1 cellular context compared by ENCODE assay signal in the genomic region with DNA sequence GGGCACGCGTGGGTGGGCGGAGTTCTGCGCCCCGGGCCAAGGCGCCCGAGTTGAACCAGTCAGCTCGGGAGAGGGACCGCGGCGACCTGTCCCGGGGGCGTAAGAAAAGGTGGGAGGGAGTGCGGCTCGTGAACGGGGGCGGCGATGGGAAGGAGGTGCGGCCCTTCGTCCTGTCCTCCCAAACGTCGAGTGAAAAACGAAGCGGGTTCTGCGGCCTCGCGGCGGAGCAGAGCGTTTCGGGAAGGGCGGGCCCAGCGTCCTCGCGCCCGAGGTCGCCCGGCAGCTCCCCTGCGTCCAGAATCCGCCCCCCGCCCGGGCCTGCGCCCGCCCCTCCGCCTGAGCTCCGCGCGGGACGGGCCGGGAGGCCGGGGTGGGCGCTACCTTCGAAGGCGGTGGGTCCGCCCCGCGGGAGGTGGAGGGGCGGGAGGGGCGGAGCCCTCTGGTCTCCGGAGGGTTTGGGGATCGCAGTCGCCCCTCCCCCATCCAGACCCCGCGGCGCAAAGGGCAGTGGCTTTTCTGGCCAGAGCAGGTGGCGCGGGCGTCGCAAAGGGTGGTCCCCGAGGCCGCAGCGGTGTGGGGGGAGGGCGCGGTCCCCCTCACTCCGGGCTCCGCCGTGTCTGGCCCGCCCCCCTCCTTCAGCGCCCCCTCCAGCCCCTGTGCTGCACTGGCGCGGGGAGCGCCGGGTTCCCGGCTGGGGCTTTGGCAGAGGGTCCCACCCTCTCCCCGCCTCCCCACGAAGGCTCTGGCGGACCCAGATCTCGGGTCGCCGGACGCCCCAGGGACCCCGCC.
TF ChIP-seq lines count a peak whose summit lies in the region.

No MANE protein-coding gene starts in this region.

TF ChIP-seq in HepG2, 621 proteins besides CTCF, POLR2A, EP300 and RAD21 (continued from another document and continues in another):
- TF ChIP-seq ZNF569 (CRISPR knock-in tag; IDR thresholded peaks at IDR 0.05; ENCODE audit: borderline replicate concordance) (0 out of 2 replicates have a peak, but pooled peaks have one; percentile 12), SCMH1 (CRISPR knock-in tag; IDR thresholded peaks at IDR 0.05; ENCODE audit: borderline replicate concordance) (no peak), TARDBP (CRISPR knock-in tag; IDR thresholded peaks at IDR 0.05) (no peak), ZIK1 (CRISPR knock-in tag; IDR thresholded peaks at IDR 0.05; ENCODE audit: borderline replicate concordance, low read depth) (peak; percentile 39; the same call in 1 of the 2 replicates), BCL6 (CRISPR knock-in tag; IDR thresholded peaks at IDR 0.05) (peak; percentile 24; the same call in 1 of the 2 replicates), PHF20 (CRISPR knock-in tag; IDR thresholded peaks at IDR 0.05) (no peak), ZNF225 (CRISPR knock-in tag; IDR thresholded peaks at IDR 0.05) (0 out of 2 replicates have a peak, but pooled peaks have one; percentile 25), ZNF274 (CRISPR knock-in tag; IDR thresholded peaks at IDR 0.05) (peak; percentile 4; the same call in 1 of the 2 replicates), ZNF7 (CRISPR knock-in tag; IDR thresholded peaks at IDR 0.05) (no peak), RORA (CRISPR knock-in tag; IDR thresholded peaks at IDR 0.05) (no peak), THAP11 (CRISPR knock-in tag; IDR thresholded peaks at IDR 0.05) (peak; percentile 30; the same call in 1 of the 2 replicates), PRMT3 (CRISPR knock-in tag; IDR thresholded peaks at IDR 0.05; ENCODE audit: borderline replicate concordance, low read depth) (no peak; the same call in 1 of the 2 replicates), KLF12 (CRISPR knock-in tag; IDR thresholded peaks at IDR 0.05; ENCODE audit: borderline replicate concordance) (peak; percentile 93), SOX5 (CRISPR knock-in tag; IDR thresholded peaks at IDR 0.05; ENCODE audit: borderline replicate concordance) (0 out of 2 replicates have a peak, but pooled peaks have one; percentile 20), ISL2 (CRISPR knock-in tag; IDR thresholded peaks at IDR 0.05) (peak; percentile 21), ZBTB7A (CRISPR knock-in tag; IDR thresholded peaks at IDR 0.05) (peak; percentile 52; the same call in 1 of the 2 replicates), ELF3 (CRISPR knock-in tag; IDR thresholded peaks at IDR 0.05) (peak; percentile 46; the same call in 1 of the 2 replicates), NR3C1 (CRISPR knock-in tag; IDR thresholded peaks at IDR 0.05) (no peak), ZNF777 (CRISPR knock-in tag; IDR thresholded peaks at IDR 0.05) (peak; percentile 86), RFX1 (IDR thresholded peaks at IDR 0.05) (no peak), ADNP (CRISPR knock-in tag; IDR thresholded peaks at IDR 0.05) (no peak), TCF7L2 (IDR thresholded peaks at IDR 0.05; ENCODE audit: low read depth, low read length) (no peak), ZNF510 (CRISPR knock-in tag; IDR thresholded peaks at IDR 0.05; ENCODE audit: low read depth) (no peak), SIX1 (CRISPR knock-in tag; IDR thresholded peaks at IDR 0.05; ENCODE audit: borderline replicate concordance) (no peak), ZNF839 (CRISPR knock-in tag; IDR thresholded peaks at IDR 0.05; ENCODE audit: borderline replicate concordance) (0 out of 2 replicates have a peak, but pooled peaks have one; percentile 18), SALL1 (CRISPR knock-in tag; IDR thresholded peaks at IDR 0.05) (peak; percentile 47), KMT2A (CRISPR knock-in tag; IDR thresholded peaks at IDR 0.05) (no peak; the same call in 1 of the 2 replicates), REL (CRISPR knock-in tag; conservative IDR thresholded peaks at IDR 0.05) (0 out of 2 replicates have a peak, but pooled peaks have one; percentile 49), ZNF17 (CRISPR knock-in tag; IDR thresholded peaks at IDR 0.05) (no peak), TBL1XR1 (IDR thresholded peaks at IDR 0.05; ENCODE audit: borderline replicate concordance, low read length, partially characterized antibody) (no peak), FOSL1 (CRISPR knock-in tag; IDR thresholded peaks at IDR 0.05; ENCODE audit: borderline replicate concordance) (no peak)
- TF ChIP-seq, protein P1, sequence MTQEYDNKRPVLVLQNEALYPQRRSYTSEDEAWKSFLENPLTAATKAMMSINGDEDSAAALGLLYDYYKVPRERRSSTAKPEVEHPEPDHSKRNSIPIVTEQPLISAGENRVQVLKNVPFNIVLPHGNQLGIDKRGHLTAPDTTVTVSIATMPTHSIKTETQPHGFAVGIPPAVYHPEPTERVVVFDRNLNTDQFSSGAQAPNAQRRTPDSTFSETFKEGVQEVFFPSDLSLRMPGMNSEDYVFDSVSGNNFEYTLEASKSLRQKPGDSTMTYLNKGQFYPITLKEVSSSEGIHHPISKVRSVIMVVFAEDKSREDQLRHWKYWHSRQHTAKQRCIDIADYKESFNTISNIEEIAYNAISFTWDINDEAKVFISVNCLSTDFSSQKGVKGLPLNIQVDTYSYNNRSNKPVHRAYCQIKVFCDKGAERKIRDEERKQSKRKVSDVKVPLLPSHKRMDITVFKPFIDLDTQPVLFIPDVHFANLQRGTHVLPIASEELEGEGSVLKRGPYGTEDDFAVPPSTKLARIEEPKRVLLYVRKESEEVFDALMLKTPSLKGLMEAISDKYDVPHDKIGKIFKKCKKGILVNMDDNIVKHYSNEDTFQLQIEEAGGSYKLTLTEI (CRISPR knock-in tag; conservative IDR thresholded peaks at IDR 0.05) = no peak
- TF ChIP-seq, protein P2, sequence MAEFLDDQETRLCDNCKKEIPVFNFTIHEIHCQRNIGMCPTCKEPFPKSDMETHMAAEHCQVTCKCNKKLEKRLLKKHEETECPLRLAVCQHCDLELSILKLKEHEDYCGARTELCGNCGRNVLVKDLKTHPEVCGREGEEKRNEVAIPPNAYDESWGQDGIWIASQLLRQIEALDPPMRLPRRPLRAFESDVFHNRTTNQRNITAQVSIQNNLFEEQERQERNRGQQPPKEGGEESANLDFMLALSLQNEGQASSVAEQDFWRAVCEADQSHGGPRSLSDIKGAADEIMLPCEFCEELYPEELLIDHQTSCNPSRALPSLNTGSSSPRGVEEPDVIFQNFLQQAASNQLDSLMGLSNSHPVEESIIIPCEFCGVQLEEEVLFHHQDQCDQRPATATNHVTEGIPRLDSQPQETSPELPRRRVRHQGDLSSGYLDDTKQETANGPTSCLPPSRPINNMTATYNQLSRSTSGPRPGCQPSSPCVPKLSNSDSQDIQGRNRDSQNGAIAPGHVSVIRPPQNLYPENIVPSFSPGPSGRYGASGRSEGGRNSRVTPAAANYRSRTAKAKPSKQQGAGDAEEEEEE (CRISPR knock-in tag; IDR thresholded peaks at IDR 0.05; ENCODE audit: borderline replicate concordance) = no peak
- TF ChIP-seq, protein P3, sequence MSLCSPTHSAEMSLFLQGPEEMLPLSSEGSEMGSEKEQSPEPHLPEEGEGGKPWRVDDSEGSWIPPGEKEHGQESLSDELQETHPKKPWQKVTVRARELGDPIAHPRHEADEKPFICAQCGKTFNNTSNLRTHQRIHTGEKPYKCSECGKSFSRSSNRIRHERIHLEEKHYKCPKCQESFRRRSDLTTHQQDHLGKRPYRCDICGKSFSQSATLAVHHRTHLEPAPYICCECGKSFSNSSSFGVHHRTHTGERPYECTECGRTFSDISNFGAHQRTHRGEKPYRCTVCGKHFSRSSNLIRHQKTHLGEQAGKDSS (CRISPR knock-in tag; IDR thresholded peaks at IDR 0.05; ENCODE audit: borderline replicate concordance, low read depth) = no peak
- TF ChIP-seq, protein P4, sequence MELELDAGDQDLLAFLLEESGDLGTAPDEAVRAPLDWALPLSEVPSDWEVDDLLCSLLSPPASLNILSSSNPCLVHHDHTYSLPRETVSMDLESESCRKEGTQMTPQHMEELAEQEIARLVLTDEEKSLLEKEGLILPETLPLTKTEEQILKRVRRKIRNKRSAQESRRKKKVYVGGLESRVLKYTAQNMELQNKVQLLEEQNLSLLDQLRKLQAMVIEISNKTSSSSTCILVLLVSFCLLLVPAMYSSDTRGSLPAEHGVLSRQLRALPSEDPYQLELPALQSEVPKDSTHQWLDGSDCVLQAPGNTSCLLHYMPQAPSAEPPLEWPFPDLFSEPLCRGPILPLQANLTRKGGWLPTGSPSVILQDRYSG (CRISPR knock-in tag; IDR thresholded peaks at IDR 0.05) = peak; percentile 72; the same call in 1 of the 2 replicates
- TF ChIP-seq, protein P5, sequence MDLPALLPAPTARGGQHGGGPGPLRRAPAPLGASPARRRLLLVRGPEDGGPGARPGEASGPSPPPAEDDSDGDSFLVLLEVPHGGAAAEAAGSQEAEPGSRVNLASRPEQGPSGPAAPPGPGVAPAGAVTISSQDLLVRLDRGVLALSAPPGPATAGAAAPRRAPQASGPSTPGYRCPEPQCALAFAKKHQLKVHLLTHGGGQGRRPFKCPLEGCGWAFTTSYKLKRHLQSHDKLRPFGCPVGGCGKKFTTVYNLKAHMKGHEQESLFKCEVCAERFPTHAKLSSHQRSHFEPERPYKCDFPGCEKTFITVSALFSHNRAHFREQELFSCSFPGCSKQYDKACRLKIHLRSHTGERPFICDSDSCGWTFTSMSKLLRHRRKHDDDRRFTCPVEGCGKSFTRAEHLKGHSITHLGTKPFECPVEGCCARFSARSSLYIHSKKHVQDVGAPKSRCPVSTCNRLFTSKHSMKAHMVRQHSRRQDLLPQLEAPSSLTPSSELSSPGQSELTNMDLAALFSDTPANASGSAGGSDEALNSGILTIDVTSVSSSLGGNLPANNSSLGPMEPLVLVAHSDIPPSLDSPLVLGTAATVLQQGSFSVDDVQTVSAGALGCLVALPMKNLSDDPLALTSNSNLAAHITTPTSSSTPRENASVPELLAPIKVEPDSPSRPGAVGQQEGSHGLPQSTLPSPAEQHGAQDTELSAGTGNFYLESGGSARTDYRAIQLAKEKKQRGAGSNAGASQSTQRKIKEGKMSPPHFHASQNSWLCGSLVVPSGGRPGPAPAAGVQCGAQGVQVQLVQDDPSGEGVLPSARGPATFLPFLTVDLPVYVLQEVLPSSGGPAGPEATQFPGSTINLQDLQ (CRISPR knock-in tag; IDR thresholded peaks at IDR 0.05) = no peak
- TF ChIP-seq, protein P6, sequence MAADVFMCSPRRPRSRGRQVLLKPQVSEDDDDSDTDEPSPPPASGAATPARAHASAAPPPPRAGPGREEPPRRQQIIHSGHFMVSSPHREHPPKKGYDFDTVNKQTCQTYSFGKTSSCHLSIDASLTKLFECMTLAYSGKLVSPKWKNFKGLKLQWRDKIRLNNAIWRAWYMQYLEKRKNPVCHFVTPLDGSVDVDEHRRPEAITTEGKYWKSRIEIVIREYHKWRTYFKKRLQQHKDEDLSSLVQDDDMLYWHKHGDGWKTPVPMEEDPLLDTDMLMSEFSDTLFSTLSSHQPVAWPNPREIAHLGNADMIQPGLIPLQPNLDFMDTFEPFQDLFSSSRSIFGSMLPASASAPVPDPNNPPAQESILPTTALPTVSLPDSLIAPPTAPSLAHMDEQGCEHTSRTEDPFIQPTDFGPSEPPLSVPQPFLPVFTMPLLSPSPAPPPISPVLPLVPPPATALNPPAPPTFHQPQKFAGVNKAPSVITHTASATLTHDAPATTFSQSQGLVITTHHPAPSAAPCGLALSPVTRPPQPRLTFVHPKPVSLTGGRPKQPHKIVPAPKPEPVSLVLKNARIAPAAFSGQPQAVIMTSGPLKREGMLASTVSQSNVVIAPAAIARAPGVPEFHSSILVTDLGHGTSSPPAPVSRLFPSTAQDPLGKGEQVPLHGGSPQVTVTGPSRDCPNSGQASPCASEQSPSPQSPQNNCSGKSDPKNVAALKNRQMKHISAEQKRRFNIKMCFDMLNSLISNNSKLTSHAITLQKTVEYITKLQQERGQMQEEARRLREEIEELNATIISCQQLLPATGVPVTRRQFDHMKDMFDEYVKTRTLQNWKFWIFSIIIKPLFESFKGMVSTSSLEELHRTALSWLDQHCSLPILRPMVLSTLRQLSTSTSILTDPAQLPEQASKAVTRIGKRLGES (CRISPR knock-in tag; IDR thresholded peaks at IDR 0.05; ENCODE audit: borderline replicate concordance) = peak; percentile 31; the same call in 1 of the 2 replicates
- TF ChIP-seq, protein P7, sequence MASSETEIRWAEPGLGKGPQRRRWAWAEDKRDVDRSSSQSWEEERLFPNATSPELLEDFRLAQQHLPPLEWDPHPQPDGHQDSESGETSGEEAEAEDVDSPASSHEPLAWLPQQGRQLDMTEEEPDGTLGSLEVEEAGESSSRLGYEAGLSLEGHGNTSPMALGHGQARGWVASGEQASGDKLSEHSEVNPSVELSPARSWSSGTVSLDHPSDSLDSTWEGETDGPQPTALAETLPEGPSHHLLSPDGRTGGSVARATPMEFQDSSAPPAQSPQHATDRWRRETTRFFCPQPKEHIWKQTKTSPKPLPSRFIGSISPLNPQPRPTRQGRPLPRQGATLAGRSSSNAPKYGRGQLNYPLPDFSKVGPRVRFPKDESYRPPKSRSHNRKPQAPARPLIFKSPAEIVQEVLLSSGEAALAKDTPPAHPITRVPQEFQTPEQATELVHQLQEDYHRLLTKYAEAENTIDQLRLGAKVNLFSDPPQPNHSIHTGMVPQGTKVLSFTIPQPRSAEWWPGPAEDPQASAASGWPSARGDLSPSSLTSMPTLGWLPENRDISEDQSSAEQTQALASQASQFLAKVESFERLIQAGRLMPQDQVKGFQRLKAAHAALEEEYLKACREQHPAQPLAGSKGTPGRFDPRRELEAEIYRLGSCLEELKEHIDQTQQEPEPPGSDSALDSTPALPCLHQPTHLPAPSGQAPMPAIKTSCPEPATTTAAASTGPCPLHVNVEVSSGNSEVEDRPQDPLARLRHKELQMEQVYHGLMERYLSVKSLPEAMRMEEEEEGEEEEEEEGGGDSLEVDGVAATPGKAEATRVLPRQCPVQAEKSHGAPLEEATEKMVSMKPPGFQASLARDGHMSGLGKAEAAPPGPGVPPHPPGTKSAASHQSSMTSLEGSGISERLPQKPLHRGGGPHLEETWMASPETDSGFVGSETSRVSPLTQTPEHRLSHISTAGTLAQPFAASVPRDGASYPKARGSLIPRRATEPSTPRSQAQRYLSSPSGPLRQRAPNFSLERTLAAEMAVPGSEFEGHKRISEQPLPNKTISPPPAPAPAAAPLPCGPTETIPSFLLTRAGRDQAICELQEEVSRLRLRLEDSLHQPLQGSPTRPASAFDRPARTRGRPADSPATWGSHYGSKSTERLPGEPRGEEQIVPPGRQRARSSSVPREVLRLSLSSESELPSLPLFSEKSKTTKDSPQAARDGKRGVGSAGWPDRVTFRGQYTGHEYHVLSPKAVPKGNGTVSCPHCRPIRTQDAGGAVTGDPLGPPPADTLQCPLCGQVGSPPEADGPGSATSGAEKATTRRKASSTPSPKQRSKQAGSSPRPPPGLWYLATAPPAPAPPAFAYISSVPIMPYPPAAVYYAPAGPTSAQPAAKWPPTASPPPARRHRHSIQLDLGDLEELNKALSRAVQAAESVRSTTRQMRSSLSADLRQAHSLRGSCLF (CRISPR knock-in tag; IDR thresholded peaks at IDR 0.05; ENCODE audit: borderline replicate concordance) = no peak
- TF ChIP-seq, protein P8, sequence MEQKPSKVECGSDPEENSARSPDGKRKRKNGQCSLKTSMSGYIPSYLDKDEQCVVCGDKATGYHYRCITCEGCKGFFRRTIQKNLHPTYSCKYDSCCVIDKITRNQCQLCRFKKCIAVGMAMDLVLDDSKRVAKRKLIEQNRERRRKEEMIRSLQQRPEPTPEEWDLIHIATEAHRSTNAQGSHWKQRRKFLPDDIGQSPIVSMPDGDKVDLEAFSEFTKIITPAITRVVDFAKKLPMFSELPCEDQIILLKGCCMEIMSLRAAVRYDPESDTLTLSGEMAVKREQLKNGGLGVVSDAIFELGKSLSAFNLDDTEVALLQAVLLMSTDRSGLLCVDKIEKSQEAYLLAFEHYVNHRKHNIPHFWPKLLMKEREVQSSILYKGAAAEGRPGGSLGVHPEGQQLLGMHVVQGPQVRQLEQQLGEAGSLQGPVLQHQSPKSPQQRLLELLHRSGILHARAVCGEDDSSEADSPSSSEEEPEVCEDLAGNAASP (CRISPR knock-in tag; IDR thresholded peaks at IDR 0.05; ENCODE audit: borderline replicate concordance) = peak; percentile 21; the same call in 1 of the 2 replicates
